ENCODE assay signal across 7 cellular contexts in genomic region chr10:28533571-28534304, GRCh38. TPM values are rescaled to one million over a fixed set of nuclear protein-coding genes. Genes with fewer than 3 reads are reported as not detected.
A peak's percentile ranks its signal among the peaks of the same experiment; 100 is the strongest.
DNase-seq lines count a peak whose midpoint lies in the region; ATAC-seq, FAIRE-seq and TF ChIP-seq lines count a peak whose summit lies in the region.

No MANE protein-coding gene starts in this region.

- TF ChIP-seq CTCF in neutrophil (IDR thresholded peaks at IDR 0.05) = no peak

- peak overlapping the region; percentile 91 to 92 for H3K4me3 ChIP-seq in neutrophil (ENCODE audit: low read depth in 1 of 2, low read length in 1 of 2)

- FAIRE-seq in frontal cortex (lab: Jason Lieb, UNC) = no peak

- DNase-seq in RPMI7951 (ENCODE audit: low read depth) = peak; percentile 50
- peak; percentile 28 to 64 (median 42) for DNase-seq in activated naive CD4-positive, alpha-beta T cell (lab: John Stamatoyannopoulos, UW)
- peak; percentile 51 to 69 for DNase-seq in frontal cortex (ENCODE audit: low spot score in 2 of 2)
- DNase-seq in stromal cell of bone marrow (ENCODE audit: low read depth) = peak; percentile 28

- H3K27me3 ChIP-seq in neutrophil = no peaks in the 10 kb centered on the region

- peaks cover 56% of the 10 kb centered on the region in 2 experiments for H3K4me1 ChIP-seq in neutrophil (ENCODE audit: control insufficient read depth in 1 of 2, insufficient read depth in 1 of 2, low read depth in 1 of 2, low read length in 1 of 2)

- ATAC-seq in GM18502 (IDR thresholded peaks at IDR 0.05; ENCODE audit: poor library complexity, unreplicated experiment) (peak; percentile 19), HG03025 (IDR thresholded peaks at IDR 0.05; ENCODE audit: low FRiP score, unreplicated experiment) (peak; percentile 22)

- no peaks in the 10 kb centered on the region for H3K9me3 ChIP-seq in neutrophil

- H3K36me3 ChIP-seq in neutrophil = peaks cover 41% of the 10 kb centered on the region

- peak overlapping the region; percentile 100 for H3K27ac ChIP-seq in neutrophil

RNA-seq across cellular contexts. Expression of gene WAC, which starts 0.8 kb away (rescaled TPM):
- total RNA-seq in RPMI7951 (2014; rRNA removed; shearing (Covaris generic)) = 70.2 and 91.7 TPM in 2 replicates
- total RNA-seq in frontal cortex = 63.6 TPM

Comparison
In these comparisons a context has a peak if more than half of its experiments do, and no peak if none do; other contexts are left out.
1. Peak in every context shown above with its lines: DNase-seq, ATAC-seq, H3K4me3 ChIP-seq and H3K27ac ChIP-seq.